Comparison of ENCODE assay signal across 2 cellular contexts in the genomic region with DNA sequence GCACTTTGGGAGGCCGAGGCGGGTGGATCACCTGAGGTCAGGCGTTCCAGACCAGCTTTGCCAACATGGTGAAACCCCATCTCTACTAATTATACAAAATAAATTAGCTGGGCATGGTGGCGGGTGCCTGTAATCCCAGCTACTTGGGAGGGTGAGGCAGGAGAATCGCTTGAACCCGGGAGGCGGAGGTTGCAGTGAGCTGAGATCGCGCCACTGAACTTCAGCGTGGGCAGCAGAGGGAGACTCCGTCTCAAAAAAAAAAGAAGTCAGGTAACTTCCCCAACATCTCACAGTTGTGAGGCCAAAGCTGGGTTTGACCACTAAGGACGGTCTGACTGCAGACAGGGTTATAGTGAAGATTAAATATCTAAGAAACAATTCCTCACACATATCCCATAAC.
A peak's percentile ranks its signal among the peaks of the same experiment; 100 is the strongest.
TF ChIP-seq lines count a peak whose summit lies in the region.

No MANE protein-coding gene starts in this region.

TF ChIP-seq in GM12878, 131 proteins besides CTCF, POLR2A, EP300 and RAD21:
- peak; percentile 41; the same call in 1 of the 2 replicates for TF ChIP-seq ZNF384 (IDR thresholded peaks at IDR 0.05; ENCODE audit: borderline replicate concordance, low read depth, low read length)

TF ChIP-seq in HepG2, 621 proteins besides CTCF, POLR2A, EP300 and RAD21:
- TF ChIP-seq, protein P1, sequence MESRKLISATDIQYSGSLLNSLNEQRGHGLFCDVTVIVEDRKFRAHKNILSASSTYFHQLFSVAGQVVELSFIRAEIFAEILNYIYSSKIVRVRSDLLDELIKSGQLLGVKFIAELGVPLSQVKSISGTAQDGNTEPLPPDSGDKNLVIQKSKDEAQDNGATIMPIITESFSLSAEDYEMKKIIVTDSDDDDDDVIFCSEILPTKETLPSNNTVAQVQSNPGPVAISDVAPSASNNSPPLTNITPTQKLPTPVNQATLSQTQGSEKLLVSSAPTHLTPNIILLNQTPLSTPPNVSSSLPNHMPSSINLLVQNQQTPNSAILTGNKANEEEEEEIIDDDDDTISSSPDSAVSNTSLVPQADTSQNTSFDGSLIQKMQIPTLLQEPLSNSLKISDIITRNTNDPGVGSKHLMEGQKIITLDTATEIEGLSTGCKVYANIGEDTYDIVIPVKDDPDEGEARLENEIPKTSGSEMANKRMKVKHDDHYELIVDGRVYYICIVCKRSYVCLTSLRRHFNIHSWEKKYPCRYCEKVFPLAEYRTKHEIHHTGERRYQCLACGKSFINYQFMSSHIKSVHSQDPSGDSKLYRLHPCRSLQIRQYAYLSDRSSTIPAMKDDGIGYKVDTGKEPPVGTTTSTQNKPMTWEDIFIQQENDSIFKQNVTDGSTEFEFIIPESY (CRISPR knock-in tag; IDR thresholded peaks at IDR 0.05), result peak; percentile 55; the same call in 1 of the 2 replicates
- TF ChIP-seq STAG1 (CRISPR knock-in tag; IDR thresholded peaks at IDR 0.05), result peak; percentile 27; the same call in 1 of the 2 replicates
